10 cellular contexts compared by ENCODE assay signal in genomic region chr22:38396440-38397069, GRCh38. TPM values are rescaled to one million over a fixed set of nuclear protein-coding genes. Genes with fewer than 3 reads are reported as not detected.
DNase-seq lines count a peak whose midpoint lies in the region; ATAC-seq and TF ChIP-seq lines count a peak whose summit lies in the region.
"Not testable (repeated sequence)": the region's sequence is repeated elsewhere in the genome, so short reads cannot be mapped to it uniquely, and the experiment has no call there.
"Had no signal": no experiment of that assay in that cellular context is flagged by ENCODE, and none has a peak within 500 bp of the region (broad histone marks: within the 10 kb centered on the region; RNA-seq: fewer than 3 reads in every experiment).

No MANE protein-coding gene starts in this region.

- H3K4me1 ChIP-seq in GM23338 (ENCODE audit: insufficient read depth): peaks cover 51% of the 10 kb centered on the region
- H3K4me1 ChIP-seq in Panc1 (ENCODE audit: control insufficient read depth, insufficient read depth, low read length): not testable (repeated sequence)
- peaks cover 0 to 59% (median 23%) of the 10 kb centered on the region in 12 donors for H3K4me1 ChIP-seq in heart left ventricle
- H3K4me1 ChIP-seq in mononuclear cell (ENCODE audit: insufficient read depth, low read length): peaks cover 38% of the 10 kb centered on the region
- H3K4me1 ChIP-seq in gastrocnemius medialis: peaks cover 15 to 28% of the 10 kb centered on the region in 2 donors
- peaks cover 26% of the 10 kb centered on the region for H3K4me1 ChIP-seq in vagina

- H3K9me3 Mint-ChIP-seq in GM23338; activated T-helper 17 cell treated with anti-CD3 and anti-CD28 coated beads, Interleukin-2, amount 50 U/mL, for 72 hours: not testable (repeated sequence)

- CTCF ChIA-PET in Panc1 (lab: Charles Lee): not testable (repeated sequence)

- not testable (repeated sequence) for BruUV-seq in Panc1 (replicated peaks; lab: Mats Ljungman, UMichigan)

- not testable (repeated sequence) for TF ChIP-seq CTCF in GM23338 (conservative IDR thresholded peaks at IDR 0.05; ENCODE audit: low read depth in 2 of 2); Panc1 (IDR thresholded peaks at IDR 0.05); choroid plexus epithelial cell (conservative IDR thresholded peaks at IDR 0.05; ENCODE audit: low read depth, low read length); heart left ventricle (IDR thresholded peaks at IDR 0.05); gastrocnemius medialis (IDR thresholded peaks at IDR 0.05 in 4 of 5, conservative IDR thresholded peaks at IDR 0.05 in 1 of 5); vagina (IDR thresholded peaks at IDR 0.05)

- not testable (repeated sequence) for ATAC-seq in GM23338; Panc1; activated T-helper 17 cell treated with anti-CD3 and anti-CD28 coated beads, Interleukin-2, amount 50 U/mL, for 72 hours (replicated peaks); heart left ventricle; gastrocnemius medialis

- peaks cover 60% of the 10 kb centered on the region for H3K79me2 ChIP-seq in GM23338 (replicated peaks; ENCODE audit: insufficient read depth)

- H3K4me2 ChIP-seq in GM23338: peak overlapping the region; percentile 91

- not testable (repeated sequence) for H2AFZ ChIP-seq in GM23338

- WGBS in heart left ventricle, 4 donors: 68 to 72% (median 69%) methylated on average over 12 of the region's 12 CpGs

- peak overlapping the region; percentile 100 for H3K27ac ChIP-seq in GM23338 (ENCODE audit: low read depth)
- H3K27ac ChIP-seq in Panc1 (ENCODE audit: low read length): peak overlapping the region; percentile 63
- peak overlapping the region; percentile 92 to 100 (median 98) for H3K27ac ChIP-seq in heart left ventricle
- H3K27ac ChIP-seq in gastrocnemius medialis: peak overlapping the region; percentile 51 to 99 (median 93)
- H3K27ac ChIP-seq in vagina: peak overlapping the region; percentile 98

- H3K9me3 ChIP-seq in Panc1 (ENCODE audit: control insufficient read depth, insufficient read depth, low read depth, low read length); heart left ventricle; mononuclear cell (ENCODE audit: low read depth, low read length); gastrocnemius medialis; vagina: not testable (repeated sequence)

- intact Hi-C loops in Panc1 (cut with micrococcal nuclease; ENCODE audit: unreplicated experiment) (loop anchor here (10.0 kb wide), 1 partner anchor 178 kb away; the partner anchor contains the start of gene DMC1), heart left ventricle (cut with DNase I) (loop anchor here in 4 of 10 donors (5.0 kb wide), 3 partner anchors 79 to 111 kb away; partner anchors contain the start of genes CSNK1E (in 2 of the 4) and DDX17 (in 2 of the 4)), gastrocnemius medialis (cut with DNase I; ENCODE audit: low total_unique reads) (loop anchor here (5.0 kb wide), 1 partner anchor 176 kb away; the partner anchor contains the start of gene DMC1)
- intact Hi-C loops in vagina (cut with DNase I): not testable (repeated sequence)

- not testable (repeated sequence) for H3K9me2 ChIP-seq in GM23338 (ENCODE audit: insufficient read depth)

- TF ChIP-seq POLR2A in heart left ventricle (IDR thresholded peaks at IDR 0.05); gastrocnemius medialis (IDR thresholded peaks at IDR 0.05); vagina (IDR thresholded peaks at IDR 0.05): not testable (repeated sequence)

- H3K4me3 ChIP-seq in GM23338: peak overlapping the region; percentile 88
- peak overlapping the region; percentile 61 for H3K4me3 ChIP-seq in Panc1 (ENCODE audit: low read depth in 2 of 2, low read length in 2 of 2)
- H3K4me3 ChIP-seq in choroid plexus epithelial cell (ENCODE audit: low read depth, low read length): peak overlapping the region; percentile 72
- peak overlapping the region in 11 of 12 donors; percentile 67 to 100 (median 93) for H3K4me3 ChIP-seq in heart left ventricle
- peak overlapping the region; percentile 65 for H3K4me3 ChIP-seq in mononuclear cell (ENCODE audit: low read length)
- peak overlapping the region in 3 of 4 donors; percentile 74 to 99 (median 97) for H3K4me3 ChIP-seq in gastrocnemius medialis
- H3K4me3 ChIP-seq in vagina: peak overlapping the region; percentile 89 to 98

- POLR2A ChIA-PET in Panc1 (lab: Charles Lee): not testable (repeated sequence)

- H3K36me3 Mint-ChIP-seq in GM23338 (ENCODE audit: low read depth); activated T-helper 17 cell treated with anti-CD3 and anti-CD28 coated beads, Interleukin-2, amount 50 U/mL, for 72 hours (ENCODE audit: low read depth): not testable (repeated sequence)

- in situ Hi-C loops in Panc1 (cut with HindIII; ENCODE audit: low pct_unique_long_range_greater_than_20kb, low sequenced_read_pairs); gastrocnemius medialis (cut with MboI; ENCODE audit: low sequenced_read_pairs in 4 of 4): not testable (repeated sequence)

- H3K36me3 ChIP-seq in GM23338 (ENCODE audit: insufficient read depth); Panc1 (ENCODE audit: control insufficient read depth, insufficient read depth, low read length); heart left ventricle; gastrocnemius medialis; vagina: not testable (repeated sequence)

- not testable (repeated sequence) for H3F3A ChIP-seq in GM23338 (replicated peaks; ENCODE audit: low read depth)

- H3K27ac Mint-ChIP-seq in GM23338: peak overlapping the region; percentile 97
- H3K27ac Mint-ChIP-seq in activated T-helper 17 cell treated with anti-CD3 and anti-CD28 coated beads, Interleukin-2, amount 50 U/mL, for 72 hours: peak overlapping the region; percentile 80

- peaks cover 62% of the 10 kb centered on the region for H3K4me1 Mint-ChIP-seq in GM23338
- H3K4me1 Mint-ChIP-seq in activated T-helper 17 cell treated with anti-CD3 and anti-CD28 coated beads, Interleukin-2, amount 50 U/mL, for 72 hours: peaks cover 20% of the 10 kb centered on the region

- peaks cover 16% of the 10 kb centered on the region for H3K27me3 Mint-ChIP-seq in GM23338 (ENCODE audit: insufficient read depth, low read depth, poor library complexity)
- H3K27me3 Mint-ChIP-seq in activated T-helper 17 cell treated with anti-CD3 and anti-CD28 coated beads, Interleukin-2, amount 50 U/mL, for 72 hours: not testable (repeated sequence)

- H3K4me3 Mint-ChIP-seq in GM23338: peak overlapping the region; percentile 86
- H3K4me3 Mint-ChIP-seq in activated T-helper 17 cell treated with anti-CD3 and anti-CD28 coated beads, Interleukin-2, amount 50 U/mL, for 72 hours: peak overlapping the region; percentile 86

- H4K20me1 ChIP-seq in GM23338 (replicated peaks; ENCODE audit: insufficient read depth): not testable (repeated sequence)

- H3K27me3 ChIP-seq in GM23338 (ENCODE audit: insufficient read depth); Panc1 (ENCODE audit: control insufficient read depth, insufficient read depth, low read length); heart left ventricle; mononuclear cell (ENCODE audit: insufficient read depth, low read length); gastrocnemius medialis; vagina: not testable (repeated sequence)

- DNase-seq in GM23338 (ENCODE audit: low spot score); Panc1 (ENCODE audit: low read depth, low spot score); choroid plexus epithelial cell (ENCODE audit: low read depth); heart left ventricle; gastrocnemius medialis; vagina (ENCODE audit: extremely low spot score in 2 of 2): not testable (repeated sequence)

RNA-seq across cellular contexts. Expression of gene KCNJ4, which starts 58.4 kb away (rescaled TPM):
- 1.3 TPM in 2 replicates for total RNA-seq in GM23338 (2014; rRNA removed; shearing (Covaris generic))
- 0.23 and 0.28 TPM in 2 replicates for polyA plus RNA-seq in GM23338 (2016; fragmentation: Nextera tagmentation; extraction: Ambion mirVana)
- 0.18 TPM for total RNA-seq in Panc1 (2021; ENCODE audit: unreplicated experiment)
- 0.81 TPM for polyA plus RNA-seq in Panc1 (2012; ENCODE audit: insufficient read length)
- not detected for total RNA-seq in activated T-helper 17 cell treated with anti-CD3 and anti-CD28 coated beads, Interleukin-2, amount 50 U/mL, for 72 hours
- total RNA-seq in heart left ventricle: 10 to 100 TPM; 14.5 to 85.5 (median 39.7) TPM
- polyA plus RNA-seq in heart left ventricle: 10 to 100 TPM; 20.3 to 57.9 TPM
- not detected for total RNA-seq in mononuclear cell
- total RNA-seq in gastrocnemius medialis: not detected
- total RNA-seq in vagina: not detected
- total RNA-seq: left lobe of liver, renal cortical epithelial cell had no signal
